In genomic region chr12:89706551-89707348, GRCh38 we compare ENCODE assay signal across 8 cellular contexts. TPM values are rescaled to one million over a fixed set of nuclear protein-coding genes. Genes with fewer than 3 reads are reported as not detected.
DNase-seq lines count a peak whose midpoint lies in the region; ATAC-seq, FAIRE-seq and TF ChIP-seq lines count a peak whose summit lies in the region.

No MANE protein-coding gene starts in this region.

- H3K23ac ChIP-seq in H1 (ENCODE audit: insufficient read length) = no peak overlapping the region

- no peak overlapping the region for H2AFZ ChIP-seq in H1 (ENCODE audit: low read length)
- peak overlapping the region; percentile 28 for H2AFZ ChIP-seq in neural cell (ENCODE audit: low read depth, low read length)

- no peaks in the 10 kb centered on the region for H3K9me3 ChIP-seq in H1 (ENCODE audit: insufficient read depth in 2 of 2, low read depth in 1 of 2, low read length in 1 of 2)
- H3K9me3 ChIP-seq in neural cell (ENCODE audit: low read length) = no peaks in the 10 kb centered on the region

- in situ Hi-C loops in ACHN (cut with HindIII; ENCODE audit: low pct_ligation_motif_present, low pct_unique_long_range_greater_than_20kb, low sequenced_read_pairs) = no loop called here

- ATAC-seq in GM19455 (IDR thresholded peaks at IDR 0.05; ENCODE audit: unreplicated experiment) (no peak), GM19328 (IDR thresholded peaks at IDR 0.05; ENCODE audit: unreplicated experiment) (no peak)

- TF ChIP-seq POLR2A in H1 (IDR thresholded peaks at IDR 0.05; ENCODE audit: control extremely low read depth in 1 of 2, low read depth in 2 of 2, low read length in 2 of 2) = no peak

- H3K36me3 ChIP-seq in H1 (ENCODE audit: control insufficient read depth in 2 of 4, insufficient read depth in 4 of 4, low read length in 3 of 4) = no peaks in the 10 kb centered on the region
- no peaks in the 10 kb centered on the region for H3K36me3 ChIP-seq in neural cell (ENCODE audit: insufficient read depth, low read length)

- H3K79me1 ChIP-seq in H1 (ENCODE audit: low read depth, low read length) = peaks cover 2% of the 10 kb centered on the region

- H4K5ac ChIP-seq in H1 (ENCODE audit: insufficient read length, low read depth, low read length) = no peak overlapping the region

- CTCF ChIA-PET in H1 (lab: Charles Lee; ENCODE audit: partially characterized antibody) = interaction anchor here (0.6 to 1.9 kb wide), 2 partner anchors 62 to 164 kb away, joined by 4 to 5 read pairs; no protein-coding TSS in a partner anchor

- no peak overlapping the region for H3K27ac ChIP-seq in H1 (ENCODE audit: low read depth, low read length)
- peak overlapping the region; percentile 89 for H3K27ac ChIP-seq in neural cell (ENCODE audit: low read length)

- no peak overlapping the region for H2BK120ac ChIP-seq in H1 (replicated peaks; ENCODE audit: low read depth, low read length)

- no peak for TF ChIP-seq CTCF in GM12875 (IDR thresholded peaks at IDR 0.05; ENCODE audit: borderline replicate concordance, insufficient read depth, low read depth, low read length)
- no peak for TF ChIP-seq CTCF in H1 (IDR thresholded peaks at IDR 0.05; ENCODE audit: control extremely low read depth in 1 of 3, insufficient read depth in 1 of 3, low read depth in 1 of 3, low read length in 3 of 3)
- no peak for TF ChIP-seq CTCF in neural cell (IDR thresholded peaks at IDR 0.05; ENCODE audit: poor library complexity, severe bottlenecking)

- H4K20me1 ChIP-seq in H1 (replicated peaks in 1 of 2; ENCODE audit: control insufficient read depth in 1 of 2, insufficient read depth in 2 of 2, low read length in 2 of 2) (peaks cover 13 to 17% of the 10 kb centered on the region in 2 experiments), neural cell (ENCODE audit: insufficient read depth) (no peaks in the 10 kb centered on the region)

- TF ChIP-seq RAD21 in H1 (IDR thresholded peaks at IDR 0.05 in 1 of 2, conservative IDR thresholded peaks at IDR 0.05 in 1 of 2; ENCODE audit: low read depth in 2 of 2, low read length in 2 of 2) = no peak
- no peak for TF ChIP-seq RAD21 in neural cell (conservative IDR thresholded peaks at IDR 0.05)

- TF ChIP-seq EP300 in H1 (IDR thresholded peaks at IDR 0.05; ENCODE audit: borderline replicate concordance in 1 of 2, low read depth in 2 of 2, low read length in 2 of 2) = no peak
- no peak for TF ChIP-seq EP300 in neural cell (conservative IDR thresholded peaks at IDR 0.05; ENCODE audit: poor library complexity, severe bottlenecking)

- no peak overlapping the region for H3K18ac ChIP-seq in H1 (ENCODE audit: extremely low read depth, low read length)

- no peak overlapping the region for H3K14ac ChIP-seq in H1 (ENCODE audit: insufficient read length)

- no peaks in the 10 kb centered on the region for H3K9me2 ChIP-seq in neural cell (ENCODE audit: insufficient read depth, low read length)

- H3K23me2 ChIP-seq in H1 (ENCODE audit: low read depth, low read length) = peaks cover 14% of the 10 kb centered on the region; the same call in 1 of the 2 replicates

- H3K4me1 ChIP-seq in H1 (replicated peaks in 1 of 4; ENCODE audit: control insufficient read depth in 3 of 4, insufficient read depth in 4 of 4, low read length in 3 of 4) = no peaks in the 10 kb centered on the region; a peak in 1 of 7 replicates

- DNase-seq in ACHN (peak; percentile 54), RPMI8226 (peak; percentile 12), H1 (ENCODE audit: low read depth in 1 of 2, low spot score in 2 of 2) (no peak), islet precursor cell (no peak)

- H2AK5ac ChIP-seq in H1 (ENCODE audit: low read depth, low read length) = no peak overlapping the region

- H3K79me2 ChIP-seq in H1 (ENCODE audit: control insufficient read depth in 1 of 2, insufficient read depth in 2 of 2, low read length in 2 of 2) = peaks cover 2 to 59% of the 10 kb centered on the region in 2 experiments; a peak in 2 of 4 replicates
- peaks cover 64% of the 10 kb centered on the region for H3K79me2 ChIP-seq in neural cell (replicated peaks; ENCODE audit: insufficient read depth, low read length)

- POLR2A ChIA-PET in H1 (lab: Charles Lee; ENCODE audit: partially characterized antibody) = no interaction called here

- H3K4me3 ChIP-seq in GM12875 (ENCODE audit: low read depth, low read length) = peak overlapping the region; percentile 98
- H3K4me3 ChIP-seq in H1 (ENCODE audit: extremely low read depth in 1 of 4, insufficient read depth in 2 of 4, low read depth in 3 of 4, low read length in 4 of 4) = peak overlapping the region; percentile 65 to 86 (median 70); a peak in 7 of 8 replicates
- peak overlapping the region; percentile 89 for H3K4me3 ChIP-seq in neural cell (ENCODE audit: low read length)

- no peak for FAIRE-seq in H1 (lab: Jason Lieb, UNC)

- H2BK12ac ChIP-seq in H1 (ENCODE audit: low read depth, low read length) = no peak overlapping the region

- H2BK5ac ChIP-seq in H1 (ENCODE audit: low read depth, low read length) = no peak overlapping the region

- H2BK15ac ChIP-seq in H1 (ENCODE audit: low read length) = no peak overlapping the region

- H3F3A ChIP-seq in neural cell (ENCODE audit: insufficient read depth, low read length, poor library complexity, severe bottlenecking) = peaks cover 3% of the 10 kb centered on the region

- peak overlapping the region; percentile 63 to 98 for H3K4me2 ChIP-seq in H1 (ENCODE audit: insufficient read depth in 1 of 2, low read depth in 2 of 2, low read length in 2 of 2)
- peak overlapping the region; percentile 84 for H3K4me2 ChIP-seq in neural cell (ENCODE audit: low read length)

- H4K91ac ChIP-seq in H1 (replicated peaks; ENCODE audit: insufficient read length, low read length) = no peak overlapping the region

- no peak overlapping the region for H4K8ac ChIP-seq in H1 (ENCODE audit: extremely low read depth, insufficient read depth, low read length)

- no peak overlapping the region for H2BK20ac ChIP-seq in H1 (ENCODE audit: low read length)

- no peak overlapping the region for H3K56ac ChIP-seq in H1 (replicated peaks; ENCODE audit: insufficient read length, low read depth, low read length)

- 55% methylated on average over 13 of the region's 13 CpGs; no CpG with 5 or more reads in 1 of the 2 experiments for WGBS in H1 (ENCODE audit: extremely low coverage in 1 of 2, insufficient coverage in 1 of 2, insufficient read length in 1 of 2, insufficient replicate concordance in 2 of 2, low coverage in 1 of 2, low lambda C conversion rate in 2 of 2, missing lambda C conversion rate in 1 of 2), 2 experiments

- H3K9ac ChIP-seq in H1 (replicated peaks in 1 of 4; ENCODE audit: extremely low read depth in 1 of 4, low read depth in 3 of 4, low read length in 3 of 4) = no peak overlapping the region
- peak overlapping the region; percentile 90 for H3K9ac ChIP-seq in neural cell (ENCODE audit: low read length)

- H3K4ac ChIP-seq in H1 (replicated peaks; ENCODE audit: insufficient read length, low read depth, low read length) = no peak overlapping the region

- H3K27me3 ChIP-seq in H1 (replicated peaks in 1 of 4; ENCODE audit: control insufficient read depth in 3 of 4, extremely low read depth in 1 of 4, insufficient read depth in 3 of 4, low read length in 3 of 4) (peaks cover 0 to 26% (median 13%) of the 10 kb centered on the region in 4 experiments; a peak in 5 of 7 replicates), neural cell (ENCODE audit: insufficient read depth, low read depth, low read length) (no peaks in the 10 kb centered on the region)

TF ChIP-seq in H1, 55 proteins besides CTCF, POLR2A, EP300 and RAD21 (continues in another document):
- TF ChIP-seq CEBPB (IDR thresholded peaks at IDR 0.05; ENCODE audit: low read depth, low read length) (no peak), RXRA (IDR thresholded peaks at IDR 0.05; ENCODE audit: insufficient read depth, low read depth, low read length) (no peak), FOSL1 (IDR thresholded peaks at IDR 0.05; ENCODE audit: insufficient read depth, low read depth, low read length) (no peak), SP2 (IDR thresholded peaks at IDR 0.05; ENCODE audit: low read length) (no peak), SIRT6 (IDR thresholded peaks at IDR 0.05; ENCODE audit: low read length) (no peak), JUND (IDR thresholded peaks at IDR 0.05; ENCODE audit: low read length) (no peak), MAX (IDR thresholded peaks at IDR 0.05) (no peak), ASH2L (IDR thresholded peaks at IDR 0.05; ENCODE audit: low read length) (no peak), RNF2 (IDR thresholded peaks at IDR 0.05; ENCODE audit: borderline replicate concordance, low read depth, low read length, missing control alignments, poor library complexity, severe bottlenecking) (no peak)

TF ChIP-seq in neural cell, 6 proteins besides CTCF, POLR2A, EP300 and RAD21 (continues in another document):
- TF ChIP-seq TAF1 (IDR thresholded peaks at IDR 0.05; ENCODE audit: low read depth) (no peak), EZH2 (IDR thresholded peaks at IDR 0.05; ENCODE audit: borderline replicate concordance, insufficient read depth, low read length, poor library complexity, severe bottlenecking) (no peak)

RNA-seq across cellular contexts. Expression of gene ATP2B1, which starts 1.9 kb away (rescaled TPM):
- total RNA-seq in H1 (2021; fragmentation: NEBNext Ultra II Directional; extraction: Animal tissue kit (Norgen Biotek cat#: 25700)) = 29.9 and 32.0 TPM in 2 replicates
- polyA plus RNA-seq in H1 (2011; rRNA removed) = 2.5 and 4.3 TPM in 2 replicates
- polyA plus RNA-seq in H1 (2011; cell fraction: cytosol; rRNA removed) = 6.1 TPM
- polyA plus RNA-seq in H1 (2011; cell fraction: nucleus; rRNA removed) = 5.4 TPM
- polyA plus RNA-seq in H1 (2012, experiment 1 of 2) = 14.3 to 32.7 TPM (median 18.1 TPM) in 4 replicates
- 0.92 TPM for polyA plus RNA-seq in H1 (2012, experiment 2 of 2)
- polyA plus RNA-seq in H1 (2013, experiment 1 of 2) = 30.4 TPM
- 33.8 TPM for polyA plus RNA-seq in H1 (2013, experiment 2 of 2)
- 14.9 and 22.2 TPM in 2 replicates for polyA minus RNA-seq in H1 (2011; rRNA and poly(A)+ RNA removed)
- 15.8 TPM for polyA minus RNA-seq in H1 (2011; cell fraction: cytosol; rRNA and poly(A)+ RNA removed)
- polyA minus RNA-seq in H1 (2011; cell fraction: nucleus; rRNA and poly(A)+ RNA removed) = 42.7 TPM
- 117 and 139 TPM in 2 replicates for polyA plus RNA-seq in neural cell
- 289 and 336 TPM in 2 replicates for polyA minus RNA-seq in neural cell

Comparison
In these comparisons a context has a peak if more than half of its experiments do, and no peak if none do; other contexts are left out.
1. DNase-seq: peak in ACHN (single experiment) and RPMI8226 (single experiment); none in H1 (0 of 2) and islet precursor cell (single experiment).
2. Peak in every context shown above with its lines, with median percentiles within 50 percentile points of each other: H3K4me3 ChIP-seq.